1 cellular context compared by ENCODE assay signal in the genomic region with DNA sequence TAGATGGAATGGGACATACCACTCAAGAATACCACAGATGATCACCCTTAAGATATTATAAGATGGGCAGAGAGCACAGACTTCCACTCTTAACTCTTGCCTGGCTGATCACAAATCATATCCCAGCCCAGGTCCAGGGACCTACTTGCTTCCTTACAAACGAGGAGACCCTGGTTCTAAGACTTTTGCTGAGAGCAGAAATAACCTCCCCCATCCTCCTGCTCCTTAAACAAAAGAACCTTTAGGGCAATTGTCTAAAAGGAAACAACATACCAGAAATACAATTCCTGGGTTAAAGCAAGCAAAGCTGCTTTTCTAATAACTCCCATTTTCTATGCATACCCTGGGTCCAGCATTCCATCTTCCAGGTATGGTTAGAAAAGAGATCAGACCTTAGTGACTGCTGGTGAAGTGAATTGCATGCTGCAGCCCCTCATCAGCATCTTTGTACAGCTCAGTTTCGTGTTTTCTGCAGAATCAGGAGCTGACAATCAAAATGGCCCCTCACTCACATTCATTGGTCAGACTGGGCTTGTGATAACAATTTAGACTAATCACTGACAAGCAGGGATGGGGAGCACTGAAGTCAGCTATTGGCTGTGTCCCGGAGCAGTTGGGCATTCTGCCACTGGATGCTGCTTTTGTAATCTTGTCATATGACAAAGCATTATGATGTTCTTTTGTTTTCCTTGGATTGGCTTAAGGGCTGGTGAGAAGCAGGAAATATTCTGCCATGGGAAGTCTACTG.
TF ChIP-seq lines count a peak whose summit lies in the region.

No MANE protein-coding gene starts in this region.

TF ChIP-seq in GM12878, 131 proteins besides CTCF, POLR2A, EP300 and RAD21:
- no peak for TF ChIP-seq ZNF24 (IDR thresholded peaks at IDR 0.05)
- 0 out of 2 replicates have a peak, but pooled peaks have one; percentile 23 for TF ChIP-seq YY1 (IDR thresholded peaks at IDR 0.05; ENCODE audit: low read depth, low read length)
- peak; percentile 54; the same call in 1 of the 2 replicates for TF ChIP-seq POLR2AphosphoS5 (IDR thresholded peaks at IDR 0.05; ENCODE audit: low read length)
TF ChIP-seq in GM12878: peak in this region for 2.
